In genomic region chr13:109130093-109130835, GRCh38 we compare ENCODE assay signal across 19 cellular contexts.
DNase-seq lines count a peak whose midpoint lies in the region; ATAC-seq, FAIRE-seq and TF ChIP-seq lines count a peak whose summit lies in the region.
"Had no signal": no experiment of that assay in that cellular context is flagged by ENCODE, and none has a peak within 500 bp of the region (broad histone marks: within the 10 kb centered on the region; RNA-seq: fewer than 3 reads in every experiment).

No MANE protein-coding gene starts in this region.

- H3K27me3 Mint-ChIP-seq in stimulated activated naive B cell treated with anti-CD40 and anti-IgM and Interleukin-4, amounts not matched to agents 10 μg/mL and 1 μg/mL and 100 μg/mL, for 72 hours, result peaks cover 0 to 4% of the 10 kb centered on the region in 2 donors

- H3K36me3 ChIP-seq in Loucy (ENCODE audit: insufficient read depth, low read length), result no peaks in the 10 kb centered on the region
- no peaks in the 10 kb centered on the region for H3K36me3 ChIP-seq in OCI-LY7 (ENCODE audit: insufficient read depth, low read length)
- H3K36me3 ChIP-seq: MG63 had no signal

- H3K9me2 ChIP-seq in Loucy (replicated peaks; ENCODE audit: low read depth, low read length), result no peaks in the 10 kb centered on the region
- H3K9me2 ChIP-seq in OCI-LY7 (ENCODE audit: insufficient read depth, low read length), result no peaks in the 10 kb centered on the region

- POLR2A ChIA-PET in OCI-LY7 (lab: Charles Lee), result interaction anchor here (0.6 kb wide), 2 partner anchors 61 to 754 kb away, joined by 3 read pairs; no protein-coding TSS in a partner anchor

- no peak overlapping the region for H3K27ac ChIP-seq in OCI-LY7 (ENCODE audit: low read depth, low read length, poor library complexity, severe bottlenecking)

- peak; percentile 48 for DNase-seq in D721Med (ENCODE audit: insufficient read length, low spot score)
- no peak for DNase-seq in OCI-LY7 (ENCODE audit: low spot score)
- no peak for DNase-seq in stimulated activated naive B cell treated with anti-CD40 and anti-IgM and Interleukin-4, amounts not matched to agents 10 μg/mL and 1 μg/mL and 100 μg/mL, for 72 hours
- no peak for DNase-seq in activated gamma-delta T cell (lab: John Stamatoyannopoulos, UW)
- no peak for DNase-seq in effector CD8-positive, alpha-beta T cell (lab: John Stamatoyannopoulos, UW)
- DNase-seq: ACHN, DMS79 treated with DMSO at 0.1 percent for 48 hours, Kasumi-1, MG63, NCI-H1105, NCI-H2029 treated with DMSO at 0.1 percent for 48 hours, NCI-H226, NCI-H510A treated with DMSO at 0.1 percent for 48 hours, Right ventricle myocardium superior had no signal

- intact Hi-C loops in OCI-LY7 (cut with micrococcal nuclease; ENCODE audit: unreplicated experiment), result loop anchor here (10.0 kb wide), 1 partner anchor 655 kb away; the partner anchor contains the start of gene IRS2

- peak overlapping the region; percentile 55 for H2AFZ ChIP-seq in Loucy (ENCODE audit: low read length)
- no peak overlapping the region for H2AFZ ChIP-seq in OCI-LY7 (ENCODE audit: low read length)

- H3K9me3 ChIP-seq in Loucy (ENCODE audit: insufficient read depth, low read depth, low read length), result no peaks in the 10 kb centered on the region
- no peaks in the 10 kb centered on the region for H3K9me3 ChIP-seq in OCI-LY7 (ENCODE audit: low read length)
- H3K9me3 ChIP-seq: MG63 had no signal

- no peaks in the 10 kb centered on the region for H3K36me3 Mint-ChIP-seq in stimulated activated naive B cell treated with anti-CD40 and anti-IgM and Interleukin-4, amounts not matched to agents 10 μg/mL and 1 μg/mL and 100 μg/mL, for 72 hours
- H3K36me3 Mint-ChIP-seq: CD14-positive monocyte had no signal

- no peaks in the 10 kb centered on the region for H3K79me2 ChIP-seq in Loucy (ENCODE audit: insufficient read depth, low read length)
- no peaks in the 10 kb centered on the region for H3K79me2 ChIP-seq in OCI-LY7 (ENCODE audit: insufficient read depth, low read depth, low read length)

- no peaks in the 10 kb centered on the region for H4K20me1 ChIP-seq in Loucy (ENCODE audit: insufficient read depth, low read length, poor library complexity, severe bottlenecking)
- H4K20me1 ChIP-seq in OCI-LY7 (ENCODE audit: insufficient read depth, low read length), result no peaks in the 10 kb centered on the region

- FAIRE-seq in D721Med (lab: Jason Lieb, UNC), result peak; percentile 98
- FAIRE-seq: GM12878 had no signal

- no peaks in the 10 kb centered on the region for H3K27me3 ChIP-seq in Loucy (ENCODE audit: insufficient read depth, low read length, poor library complexity, severe bottlenecking)
- H3K27me3 ChIP-seq: MG63 had no signal

- H3K27ac Mint-ChIP-seq in stimulated activated naive B cell treated with anti-CD40 and anti-IgM and Interleukin-4, amounts not matched to agents 10 μg/mL and 1 μg/mL and 100 μg/mL, for 72 hours, result no peak overlapping the region
- H3K27ac Mint-ChIP-seq: CD14-positive monocyte; T-helper 1 cell treated with Interleukin-12 subunit alpha and Interleukin-12 subunit beta and Interleukin-4 antibody, amounts not matched to agents 30 μg/mL and 1 μg/mL, for 36 hours had no signal

- ATAC-seq in stimulated activated naive B cell treated with anti-CD40 and anti-IgM and Interleukin-4, amounts not matched to agents 10 μg/mL and 1 μg/mL and 100 μg/mL, for 72 hours (replicated peaks), result peak; percentile 61 to 74
- no peak for ATAC-seq in GM18520 (IDR thresholded peaks at IDR 0.05; ENCODE audit: unreplicated experiment)

- H3K4me1 ChIP-seq in Loucy (ENCODE audit: insufficient read depth, low read length, poor library complexity, severe bottlenecking) (peaks cover 48% of the 10 kb centered on the region), OCI-LY7 (ENCODE audit: insufficient read depth, low read length, poor library complexity, severe bottlenecking) (peaks cover 55% of the 10 kb centered on the region)

- CTCF ChIA-PET in OCI-LY7 (lab: Charles Lee; ENCODE audit: unreplicated experiment), result no interaction called here

- TF ChIP-seq CTCF in D721Med (IDR thresholded peaks at IDR 0.05; ENCODE audit: insufficient read depth, missing control alignments) (no peak), Loucy (conservative IDR thresholded peaks at IDR 0.05; ENCODE audit: low read length) (no peak), OCI-LY7 (conservative IDR thresholded peaks at IDR 0.05; ENCODE audit: low read length) (no peak)

- H3K4me3 Mint-ChIP-seq in stimulated activated naive B cell treated with anti-CD40 and anti-IgM and Interleukin-4, amounts not matched to agents 10 μg/mL and 1 μg/mL and 100 μg/mL, for 72 hours, result no peak overlapping the region
- H3K4me3 Mint-ChIP-seq: CD14-positive monocyte; T-helper 1 cell treated with Interleukin-12 subunit alpha and Interleukin-12 subunit beta and Interleukin-4 antibody, amounts not matched to agents 30 μg/mL and 1 μg/mL, for 36 hours had no signal

- H3K9me3 Mint-ChIP-seq in stimulated activated naive B cell treated with anti-CD40 and anti-IgM and Interleukin-4, amounts not matched to agents 10 μg/mL and 1 μg/mL and 100 μg/mL, for 72 hours, result no peaks in the 10 kb centered on the region
- H3K9me3 Mint-ChIP-seq: T-helper 1 cell treated with Interleukin-12 subunit alpha and Interleukin-12 subunit beta and Interleukin-4 antibody, amounts not matched to agents 30 μg/mL and 1 μg/mL, for 36 hours had no signal

- H3K4me3 ChIP-seq in Loucy (ENCODE audit: low read length, poor library complexity, severe bottlenecking) (no peak overlapping the region), OCI-LY7 (ENCODE audit: low read depth, low read length, poor library complexity, severe bottlenecking) (no peak overlapping the region)
- H3K4me3 ChIP-seq: GM12878, MG63 had no signal

- H3K9ac ChIP-seq in Loucy (ENCODE audit: low read depth, low read length, poor library complexity, severe bottlenecking), result peak overlapping the region; percentile 6

- BruUV-seq in OCI-LY7 (replicated peaks; lab: Mats Ljungman, UMichigan), result no TSS peak

- H3K4me1 Mint-ChIP-seq in stimulated activated naive B cell treated with anti-CD40 and anti-IgM and Interleukin-4, amounts not matched to agents 10 μg/mL and 1 μg/mL and 100 μg/mL, for 72 hours, result peaks cover 23 to 45% of the 10 kb centered on the region in 2 donors

- H3K4me2 ChIP-seq in Loucy (ENCODE audit: low read depth, low read length, poor library complexity, severe bottlenecking) (peak overlapping the region; percentile 56), OCI-LY7 (ENCODE audit: low read length) (peak overlapping the region; percentile 74)

- H3F3A ChIP-seq in Loucy (ENCODE audit: low read depth), result peaks cover 4% of the 10 kb centered on the region
